ENCODE assay signal across 8 cellular contexts in genomic region chr1:59673575-59674467, GRCh38.
DNase-seq lines count a peak whose midpoint lies in the region; ATAC-seq and TF ChIP-seq lines count a peak whose summit lies in the region.

No MANE protein-coding gene starts in this region.

- H3K36me3 Mint-ChIP-seq in neural crest cell (ENCODE audit: low read depth), result no peaks in the 10 kb centered on the region

- peak in 2 of 4 donors; percentile 23 to 76 for TF ChIP-seq POLR2A in upper lobe of left lung (IDR thresholded peaks at IDR 0.05)

- H3K9me3 Mint-ChIP-seq in neural crest cell, result peaks cover 2% of the 10 kb centered on the region

- H3K4me3 Mint-ChIP-seq in neural crest cell, result no peak overlapping the region

- TF ChIP-seq CTCF in neural crest cell (conservative IDR thresholded peaks at IDR 0.05) (no peak), upper lobe of left lung (IDR thresholded peaks at IDR 0.05) (no peak)

- DNase-seq in NCI-H1417 (lab: John Stamatoyannopoulos, UW) (peak in 2 of 3 experiments; percentile 19 to 60), NCI-H1417 treated with DMSO at 0.1 percent for 48 hours (lab: John Stamatoyannopoulos, UW) (no peak), neural crest cell (ENCODE audit: low read depth, low spot score) (no peak), upper lobe of left lung (peak; percentile 36 to 93), epidermal melanocyte (ENCODE audit: insufficient read length, low spot score) (no peak)
- no peak for DNase-seq in activated naive CD4-positive, alpha-beta T cell treated with anti-CD3 and anti-CD28 coated beads, Interleukin-2, amount 50 U/mL, for 16 hours

- peak; percentile 58 to 91 for ATAC-seq in upper lobe of left lung (ENCODE audit: low FRiP score in 2 of 2)
- ATAC-seq in GM19467 (IDR thresholded peaks at IDR 0.05; ENCODE audit: unreplicated experiment), result no peak

- peak overlapping the region; percentile 57 for H3K27ac Mint-ChIP-seq in neural crest cell (ENCODE audit: unreplicated experiment)

- H3K9me3 ChIP-seq in esophagus (ENCODE audit: control insufficient read depth in 2 of 2, insufficient read depth in 1 of 2, low read depth in 1 of 2, low read length in 1 of 2), result no peaks in the 10 kb centered on the region
- no peaks in the 10 kb centered on the region for H3K9me3 ChIP-seq in upper lobe of left lung

- H3K27me3 ChIP-seq in esophagus (ENCODE audit: control insufficient read depth in 1 of 2, insufficient read depth in 2 of 2, low read length in 2 of 2) (no peaks in the 10 kb centered on the region), upper lobe of left lung (no peaks in the 10 kb centered on the region)

- 45 to 61% methylated on average over 16 of the region's 16 CpGs for WGBS in esophagus, 2 donors
- WGBS in upper lobe of left lung, 2 donors, result 57 to 62% methylated on average over 14 to 16 of the region's 16 CpGs

- no peak overlapping the region for H3K4me3 ChIP-seq in esophagus (ENCODE audit: low read depth in 1 of 2, low read length in 2 of 2)
- H3K4me3 ChIP-seq in upper lobe of left lung, result peak overlapping the region in 1 of 4 donors; percentile 25

- H3K36me3 ChIP-seq in esophagus (ENCODE audit: control insufficient read depth in 2 of 2, insufficient read depth in 2 of 2, low read length in 1 of 2) (no peaks in the 10 kb centered on the region), upper lobe of left lung (no peaks in the 10 kb centered on the region)

- no peak for TF ChIP-seq EP300 in upper lobe of left lung (IDR thresholded peaks at IDR 0.05)

- H3K4me1 ChIP-seq in esophagus (ENCODE audit: control insufficient read depth in 2 of 2, insufficient read depth in 2 of 2, low read length in 1 of 2) (peaks cover 3 to 5% of the 10 kb centered on the region in 2 donors), upper lobe of left lung (peaks cover 26 to 49% (median 44%) of the 10 kb centered on the region in 4 donors)

- H3K27me3 Mint-ChIP-seq in neural crest cell (ENCODE audit: low read depth), result no peaks in the 10 kb centered on the region

- H3K27ac ChIP-seq in esophagus (ENCODE audit: low read depth in 2 of 2, low read length in 1 of 2) (peak overlapping the region; percentile 94), upper lobe of left lung (peak overlapping the region; percentile 67 to 87 (median 80))

- H3K4me1 Mint-ChIP-seq in neural crest cell, result peaks cover 81% of the 10 kb centered on the region

Comparison
In these comparisons a context has a peak if more than half of its experiments do, and no peak if none do; other contexts are left out.
1. DNase-seq: peak in NCI-H1417 (2 of 3) and upper lobe of left lung (2 of 2); none in NCI-H1417 treated with DMSO at 0.1 percent for 48 hours (single experiment), neural crest cell (single experiment), epidermal melanocyte (single experiment) and activated naive CD4-positive, alpha-beta T cell treated with anti-CD3 and anti-CD28 coated beads, Interleukin-2, amount 50 U/mL, for 16 hours (single experiment).